In the genomic region with DNA sequence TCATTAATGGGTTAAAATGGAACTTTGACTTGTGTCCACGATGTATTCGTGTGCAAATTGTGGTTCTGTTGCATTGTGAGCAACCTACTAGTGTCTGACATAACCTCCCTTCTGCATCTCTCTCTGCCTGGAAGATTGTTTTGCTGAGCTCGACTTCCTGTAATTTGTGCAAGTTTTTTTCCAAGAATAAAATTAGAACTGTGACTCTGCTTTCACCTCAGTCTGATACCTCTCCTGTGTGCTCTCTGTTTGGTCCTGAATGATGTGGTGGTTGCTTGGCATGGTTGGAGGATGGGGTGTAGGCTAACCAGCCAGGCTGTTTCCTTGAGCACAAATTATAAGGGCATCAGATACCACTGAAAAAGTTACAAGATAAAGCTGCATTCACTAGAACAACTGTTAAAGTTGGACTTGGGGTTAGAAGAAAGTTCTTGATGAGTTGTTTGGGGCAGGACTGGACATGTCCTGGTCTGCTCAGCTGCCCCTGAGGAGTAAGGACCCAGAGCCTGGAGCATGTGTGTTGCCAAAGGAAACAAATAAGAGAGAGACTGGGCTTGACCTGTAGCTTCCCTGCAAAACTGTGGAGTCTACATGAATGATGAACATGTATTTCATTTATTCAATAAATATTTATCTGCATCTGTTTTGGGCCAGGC, we compare ENCODE assay signal across 8 cellular contexts. TPM values are rescaled to one million over a fixed set of nuclear protein-coding genes. Genes with fewer than 3 reads are reported as not detected.
DNase-seq lines count a peak whose midpoint lies in the region; ATAC-seq and TF ChIP-seq lines count a peak whose summit lies in the region.

No MANE protein-coding gene starts in this region.

- H3K4me1 Mint-ChIP-seq in brain: peaks cover 41% of the 10 kb centered on the region
- peaks cover 40 to 42% of the 10 kb centered on the region in 2 donors for H3K4me1 Mint-ChIP-seq in natural killer cell

- H3K4me3 Mint-ChIP-seq in brain (peak overlapping the region; percentile 89 to 94 (median 92)), natural killer cell (peak overlapping the region; percentile 82)

- ATAC-seq in natural killer cell (no peak), HG03571 (IDR thresholded peaks at IDR 0.05; ENCODE audit: unreplicated experiment) (no peak)

- intact Hi-C loops in natural killer cell (cut with micrococcal nuclease): loop anchor here (5.0 to 10.0 kb wide), 2 partner anchors 313 to 481 kb away; a partner anchor contains a TSS

- H3K36me3 Mint-ChIP-seq in brain (no peaks in the 10 kb centered on the region), natural killer cell (no peaks in the 10 kb centered on the region)

- DNase-seq in Caki2 (ENCODE audit: low read depth): peak; percentile 41
- DNase-seq in M059J (ENCODE audit: low read depth): peak; percentile 49
- DNase-seq in natural killer cell: no peak
- no peak for DNase-seq in UCSD-AML1 (lab: John Stamatoyannopoulos, UW; ENCODE audit: unreplicated experiment)
- no peak for DNase-seq in EL
- DNase-seq in GDM1 (lab: John Stamatoyannopoulos, UW): no peak

- peak overlapping the region; percentile 62 to 90 (median 69) for H3K27ac Mint-ChIP-seq in brain
- H3K27ac Mint-ChIP-seq in natural killer cell: peak overlapping the region; percentile 29 to 96

- H3K27me3 Mint-ChIP-seq in brain (peaks cover 18% of the 10 kb centered on the region), natural killer cell (ENCODE audit: low read depth in 2 of 2) (peaks cover 0 to 5% of the 10 kb centered on the region in 2 donors)

- in situ Hi-C loops in Caki2 (cut with HindIII; ENCODE audit: low pct_unique_long_range_greater_than_20kb, low sequenced_read_pairs): loop anchor here (10.0 kb wide), 1 partner anchor 531 kb away; a partner anchor contains a TSS

- TF ChIP-seq CTCF in brain (conservative IDR thresholded peaks at IDR 0.05): no peak
- TF ChIP-seq CTCF in natural killer cell (IDR thresholded peaks at IDR 0.05): no peak

- peaks cover 0 to 6% (median 2%) of the 10 kb centered on the region in 5 experiments for H3K9me3 Mint-ChIP-seq in brain
- no peaks in the 10 kb centered on the region for H3K9me3 Mint-ChIP-seq in natural killer cell

RNA-seq across cellular contexts. Expression of a gene that starts 1.9 kb away (rescaled TPM):
- 101 and 113 TPM in 2 replicates for total RNA-seq in Caki2 (2014; rRNA removed; shearing (Covaris generic); ENCODE audit: low replicate concordance)
- 71.2 and 89.5 TPM in 2 replicates for total RNA-seq in M059J (2014; rRNA removed; shearing (Covaris generic))
- 101 TPM for polyA plus RNA-seq in brain (ENCODE audit: insufficient read depth, low read depth, low replicate concordance)
- total RNA-seq in natural killer cell: 100 to 1,000 TPM in 2 of 3 donors, 10 to 100 TPM in 1; 79.3 to 115 (median 110) TPM

Comparison
In these comparisons a context has a peak if more than half of its experiments do, and no peak if none do; other contexts are left out.
1. DNase-seq: peak in Caki2 (single experiment) and M059J (single experiment); none in natural killer cell (single experiment), UCSD-AML1 (single experiment), EL (single experiment) and GDM1 (single experiment).